ENCODE assay signal across 18 cellular contexts in the genomic region with DNA sequence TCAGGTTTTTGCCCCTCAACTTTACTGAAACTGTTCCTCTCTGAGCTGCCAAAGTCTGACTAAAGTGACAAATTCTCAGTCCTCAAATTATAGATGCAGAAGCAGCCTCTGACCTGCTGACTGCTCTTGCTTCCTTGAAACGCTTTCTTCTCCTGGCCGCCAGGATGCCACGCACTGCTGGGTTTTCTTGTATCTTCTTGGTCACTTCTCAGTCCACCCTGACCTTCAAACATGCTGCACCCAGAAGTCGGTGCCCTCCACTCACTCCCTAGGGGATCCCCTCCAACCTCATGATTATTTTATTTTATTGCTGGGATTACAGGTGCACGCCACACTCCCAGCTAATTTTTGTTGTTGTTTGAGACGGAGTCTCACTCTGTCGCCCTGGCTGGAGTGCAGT.
"Had no signal": no experiment of that assay in that cellular context is flagged by ENCODE, and none has a peak within 500 bp of the region (broad histone marks: within the 10 kb centered on the region; RNA-seq: fewer than 3 reads in every experiment).

No MANE protein-coding gene starts in this region.

- H3K4me3 Mint-ChIP-seq: activated CD8-positive, alpha-beta memory T cell treated with anti-CD3 and anti-CD28 coated beads, Interleukin-2, amount 10 ng/mL, durations not matched to agents 7 days and 5 days; activated naive CD8-positive, alpha-beta T cell treated with anti-CD3 and anti-CD28 coated beads for 36 hours; activated T-cell treated with anti-CD3 and anti-CD28 coated beads, Interleukin-2, amount 50 U/mL, for 24 hours; T-helper 2 cell treated with Interferon-gamma antibody and Interleukin-4, amounts not matched to agents 5 μg/mL and 100 μg/mL, for 36 hours had no signal

- H3K27ac Mint-ChIP-seq: activated CD8-positive, alpha-beta memory T cell treated with anti-CD3 and anti-CD28 coated beads, Interleukin-2, amount 10 ng/mL, durations not matched to agents 7 days and 5 days; activated naive CD8-positive, alpha-beta T cell treated with anti-CD3 and anti-CD28 coated beads for 36 hours; T-helper 2 cell treated with Interferon-gamma antibody and Interleukin-4, amounts not matched to agents 5 μg/mL and 100 μg/mL, for 36 hours had no signal

- H3K27me3 Mint-ChIP-seq: activated CD8-positive, alpha-beta memory T cell treated with anti-CD3 and anti-CD28 coated beads, Interleukin-2, amount 10 ng/mL, durations not matched to agents 7 days and 5 days; activated naive CD8-positive, alpha-beta T cell treated with anti-CD3 and anti-CD28 coated beads for 36 hours; activated T-cell treated with anti-CD3 and anti-CD28 coated beads, Interleukin-2, amount 50 U/mL, for 24 hours had no signal

- H3K36me3 ChIP-seq: heart left ventricle, left ventricle myocardium inferior, prostate gland, sigmoid colon, uterus had no signal

- H3K9me3 Mint-ChIP-seq: activated T-cell treated with anti-CD3 and anti-CD28 coated beads, Interleukin-2, amount 50 U/mL, for 24 hours had no signal

- ATAC-seq: activated CD8-positive, alpha-beta memory T cell treated with anti-CD3 and anti-CD28 coated beads, Interleukin-2, amount 10 ng/mL, durations not matched to agents 7 days and 5 days; heart left ventricle; stimulated activated naive CD8-positive, alpha-beta T cell treated with anti-CD3 and anti-CD28 coated beads, Interleukin-15, Interleukin-2, amounts not matched to agents 100 U/mL and 50 U/mL, for 24 hours had no signal

- H3K4me3 ChIP-seq: heart left ventricle, left ventricle myocardium inferior, prostate gland, sigmoid colon, testis, uterus had no signal

- H3K9me3 ChIP-seq: heart left ventricle, left ventricle myocardium inferior, prostate gland, sigmoid colon, testis, uterus had no signal

- H3K27ac ChIP-seq: heart left ventricle, left ventricle myocardium inferior, prostate gland, testis had no signal

- H3K27me3 ChIP-seq: heart left ventricle, sigmoid colon, testis, uterus had no signal

- DNase-seq: activated CD4-positive, alpha-beta T cell treated with anti-CD3 and anti-CD28 coated beads for 1 hour; activated CD4-positive, alpha-beta T cell treated with anti-CD3 and anti-CD28 coated beads, Interleukin-2, amount 50 U/mL, for 48 hours; activated CD8-positive, alpha-beta memory T cell treated with anti-CD3 and anti-CD28 coated beads, Interleukin-2, amount 10 ng/mL, durations not matched to agents 7 days and 5 days; activated effector memory CD4-positive, alpha-beta T cell treated with anti-CD3 and anti-CD28 coated beads, Interleukin-2, amount 50 U/mL, for 16 hours; activated naive CD8-positive, alpha-beta T cell treated with anti-CD3 and anti-CD28 coated beads for 36 hours; activated T-cell treated with anti-CD3 and anti-CD28 coated beads, Interleukin-2, amount 50 U/mL, for 24 hours; effector CD8-positive, alpha-beta T cell; heart left ventricle; midbrain; sigmoid colon; stimulated activated CD4-positive, alpha-beta T cell treated with anti-CD3 and anti-CD28 coated beads, Interleukin-12 subunit alpha, Interleukin-12 subunit beta, amount 100 ng/mL, for 4 hours; stimulated activated CD4-positive, alpha-beta T cell treated with anti-CD3 and anti-CD28 coated beads, Interleukin-2, amount 100 ng/mL, for 48 hours; stimulated activated naive CD8-positive, alpha-beta T cell treated with anti-CD3 and anti-CD28 coated beads, Interleukin-15, Interleukin-2, amounts not matched to agents 100 U/mL and 50 U/mL, for 24 hours; testis; uterus had no signal
